Comparison of ENCODE assay signal across 2 cellular contexts in genomic region chr4:120156115-120156718, GRCh38.
A peak's percentile ranks its signal among the peaks of the same experiment; 100 is the strongest.
TF ChIP-seq lines count a peak whose summit lies in the region.

No MANE protein-coding gene starts in this region.

TF ChIP-seq in IMR-90, 13 proteins besides CTCF, POLR2A, EP300 and RAD21:
- no peak for TF ChIP-seq NFE2L2 (IDR thresholded peaks at IDR 0.05; ENCODE audit: low read depth, low read length)
- no peak for TF ChIP-seq MAFK (IDR thresholded peaks at IDR 0.05; ENCODE audit: low read depth, low read length)
- TF ChIP-seq SMC3 (IDR thresholded peaks at IDR 0.05; ENCODE audit: low read depth, low read length): peak; percentile 71
TF ChIP-seq in IMR-90: peak in this region for 1.

TF ChIP-seq in H1, 55 proteins besides CTCF, POLR2A, EP300 and RAD21:
- TF ChIP-seq MAX (IDR thresholded peaks at IDR 0.05): no peak
- TF ChIP-seq CTBP2 (IDR thresholded peaks at IDR 0.05; ENCODE audit: borderline replicate concordance, insufficient read depth, insufficient read length, low read length): no peak
- TF ChIP-seq SIX5 (IDR thresholded peaks at IDR 0.05; ENCODE audit: low read depth, low read length): no peak
- TF ChIP-seq GABPA (IDR thresholded peaks at IDR 0.05; ENCODE audit: borderline replicate concordance, insufficient read depth, low read length): no peak
- no peak for TF ChIP-seq BRCA1 (IDR thresholded peaks at IDR 0.05; ENCODE audit: low read depth, low read length)
- no peak for TF ChIP-seq CBX5 (IDR thresholded peaks at IDR 0.05; ENCODE audit: low read depth, low read length)
- TF ChIP-seq ZNF274 (IDR thresholded peaks at IDR 0.05; ENCODE audit: borderline replicate concordance, extremely low read depth, low read length): no peak
- TF ChIP-seq E2F6 (IDR thresholded peaks at IDR 0.05): no peak
- TF ChIP-seq SIN3A (conservative IDR thresholded peaks at IDR 0.05 in 1 of 2, IDR thresholded peaks at IDR 0.05 in 1 of 2; ENCODE audit: low read depth in 1 of 2, low read length in 2 of 2): no peak
- TF ChIP-seq POLR2AphosphoS5 (IDR thresholded peaks at IDR 0.05; ENCODE audit: low read depth, low read length): no peak
- TF ChIP-seq PHF8 (conservative IDR thresholded peaks at IDR 0.05; ENCODE audit: low read depth, low read length): no peak
- TF ChIP-seq CHD2 (IDR thresholded peaks at IDR 0.05; ENCODE audit: low read length): no peak
